19 cellular contexts compared by ENCODE assay signal in the genomic region with DNA sequence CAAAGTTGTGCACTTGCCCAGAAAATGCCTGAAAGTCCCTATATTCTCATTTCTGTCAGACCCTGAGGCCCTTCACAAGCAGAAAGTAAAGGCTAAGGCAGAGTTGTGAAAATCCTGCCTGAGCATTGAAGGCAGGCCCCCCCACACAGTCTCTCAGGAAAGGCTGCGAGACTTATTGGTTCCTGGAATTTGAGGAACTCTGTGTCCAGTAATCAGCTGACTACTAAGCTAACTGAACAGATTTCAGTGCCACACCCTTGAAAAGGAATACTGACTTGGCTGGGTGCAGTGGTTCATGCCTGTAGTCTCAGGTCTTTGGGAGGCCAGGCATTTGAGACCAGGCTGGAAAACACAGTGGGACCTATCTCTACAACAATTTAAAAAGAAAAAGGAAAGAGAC. TPM values are rescaled to one million over a fixed set of nuclear protein-coding genes. Genes with fewer than 3 reads are reported as not detected.
DNase-seq lines count a peak whose midpoint lies in the region; ATAC-seq, FAIRE-seq and TF ChIP-seq lines count a peak whose summit lies in the region.
"Had no signal": no experiment of that assay in that cellular context is flagged by ENCODE, and none has a peak within 500 bp of the region (broad histone marks: within the 10 kb centered on the region; RNA-seq: fewer than 3 reads in every experiment).

No MANE protein-coding gene starts in this region.

- ATAC-seq in natural killer cell (no peak), GM21529 (IDR thresholded peaks at IDR 0.05; ENCODE audit: unreplicated experiment) (no peak)
- ATAC-seq: activated T-helper 17 cell treated with anti-CD3 and anti-CD28 coated beads, Interleukin-2, amount 50 U/mL, for 72 hours; K562 had no signal

- H3K4me3 ChIP-seq in GM23248 (no peak overlapping the region), bronchial epithelial cell (ENCODE audit: low read depth, low read length) (no peak overlapping the region)
- H3K4me3 ChIP-seq: BLaER1 treated with 17β-estradiol and CSF1 and Interleukin-3, amounts not matched to agents 10 nM and 100 nM; dorsolateral prefrontal cortex; esophagus muscularis mucosa; K562 had no signal

- no peaks in the 10 kb centered on the region for H3K9me3 ChIP-seq in GM23248 (ENCODE audit: low read depth)
- H3K9me3 ChIP-seq: BLaER1 treated with 17β-estradiol and CSF1 and Interleukin-3, amounts not matched to agents 10 nM and 100 nM; esophagus muscularis mucosa had no signal

- no peak overlapping the region for H3K4me2 ChIP-seq in GM23248 (ENCODE audit: unreplicated experiment)

- no peaks in the 10 kb centered on the region for H3K36me3 ChIP-seq in GM23248 (ENCODE audit: low read depth)
- no peaks in the 10 kb centered on the region for H3K36me3 ChIP-seq in bronchial epithelial cell (ENCODE audit: control insufficient read depth, insufficient read depth, low read length)
- H3K36me3 ChIP-seq: BLaER1 treated with 17β-estradiol and CSF1 and Interleukin-3, amounts not matched to agents 10 nM and 100 nM; esophagus muscularis mucosa had no signal

- no peaks in the 10 kb centered on the region for H3F3A ChIP-seq in GM23248 (ENCODE audit: insufficient read depth)

- 0 to 5% methylated on average over 1 of the region's 1 CpG for WGBS in GM23248 (ENCODE audit: low coverage in 1 of 2, low lambda C conversion rate in 2 of 2, missing lambda C conversion rate in 2 of 2), 2 experiments

- no peaks in the 10 kb centered on the region for H3K9me2 ChIP-seq in GM23248 (ENCODE audit: insufficient read depth)

- peaks cover 0 to 5% of the 10 kb centered on the region in 2 donors for H3K27me3 Mint-ChIP-seq in natural killer cell (ENCODE audit: low read depth in 2 of 2)
- H3K27me3 Mint-ChIP-seq: activated T-helper 17 cell treated with anti-CD3 and anti-CD28 coated beads, Interleukin-2, amount 50 U/mL, for 72 hours had no signal

- no peak overlapping the region for H2AFZ ChIP-seq in GM23248

- intact Hi-C loops in natural killer cell (cut with micrococcal nuclease), result no loop called here

- no peaks in the 10 kb centered on the region for H4K20me1 ChIP-seq in GM23248 (ENCODE audit: insufficient read depth)
- H4K20me1 ChIP-seq: BLaER1 treated with 17β-estradiol and CSF1 and Interleukin-3, amounts not matched to agents 10 nM and 100 nM had no signal

- H3K27me3 ChIP-seq in GM23248 (replicated peaks; ENCODE audit: insufficient read depth) (peaks cover 14% of the 10 kb centered on the region), bronchial epithelial cell (ENCODE audit: control insufficient read depth, insufficient read depth, low read length) (no peaks in the 10 kb centered on the region)
- H3K27me3 ChIP-seq: BLaER1 treated with 17β-estradiol and CSF1 and Interleukin-3, amounts not matched to agents 10 nM and 100 nM; dorsolateral prefrontal cortex; esophagus muscularis mucosa had no signal

- FAIRE-seq in bronchial epithelial cell (lab: Jason Lieb, UNC), result no peak
- FAIRE-seq: K562 had no signal

- H3K4me1 ChIP-seq in GM23248 (ENCODE audit: insufficient read depth), result no peaks in the 10 kb centered on the region
- H3K4me1 ChIP-seq: esophagus muscularis mucosa had no signal

- no peaks in the 10 kb centered on the region for H3K79me2 ChIP-seq in GM23248 (ENCODE audit: insufficient read depth)

- H3K9me3 Mint-ChIP-seq in natural killer cell, result no peaks in the 10 kb centered on the region
- H3K9me3 Mint-ChIP-seq: activated CD4-positive, alpha-beta memory T cell treated with anti-CD3 and anti-CD28 coated beads, Interleukin-2, amount 10 ng/mL, durations not matched to agents 7 days and 5 days; activated T-helper 17 cell treated with anti-CD3 and anti-CD28 coated beads, Interleukin-2, amount 50 U/mL, for 72 hours had no signal

- no peaks in the 10 kb centered on the region for H3K4me1 Mint-ChIP-seq in natural killer cell
- H3K4me1 Mint-ChIP-seq: activated CD4-positive, alpha-beta memory T cell treated with anti-CD3 and anti-CD28 coated beads, Interleukin-2, amount 10 ng/mL, durations not matched to agents 7 days and 5 days; activated T-helper 17 cell treated with anti-CD3 and anti-CD28 coated beads, Interleukin-2, amount 50 U/mL, for 72 hours; memory B cell had no signal

- no peak overlapping the region for H3K4me3 Mint-ChIP-seq in natural killer cell
- H3K4me3 Mint-ChIP-seq: activated CD4-positive, alpha-beta memory T cell treated with anti-CD3 and anti-CD28 coated beads, Interleukin-2, amount 10 ng/mL, durations not matched to agents 7 days and 5 days; activated T-helper 17 cell treated with anti-CD3 and anti-CD28 coated beads, Interleukin-2, amount 50 U/mL, for 72 hours; memory B cell had no signal

- no peak overlapping the region for H3K9ac ChIP-seq in GM23248
- H3K9ac ChIP-seq: BLaER1 treated with 17β-estradiol and CSF1 and Interleukin-3, amounts not matched to agents 10 nM and 100 nM had no signal

- H3K27ac ChIP-seq in GM23248, result no peak overlapping the region
- H3K27ac ChIP-seq: dorsolateral prefrontal cortex, esophagus muscularis mucosa had no signal

- no peaks in the 10 kb centered on the region for H3K36me3 Mint-ChIP-seq in natural killer cell
- H3K36me3 Mint-ChIP-seq: memory B cell had no signal

- TF ChIP-seq CTCF in bronchial epithelial cell (IDR thresholded peaks at IDR 0.05; ENCODE audit: insufficient read depth, low read length, severe bottlenecking), result no peak
- TF ChIP-seq CTCF in natural killer cell (IDR thresholded peaks at IDR 0.05), result no peak

- in situ Hi-C loops in GM23248 (cut with MboI), result no loop called here

- H3K27ac Mint-ChIP-seq in natural killer cell, result no peak overlapping the region
- H3K27ac Mint-ChIP-seq: activated CD4-positive, alpha-beta memory T cell treated with anti-CD3 and anti-CD28 coated beads, Interleukin-2, amount 10 ng/mL, durations not matched to agents 7 days and 5 days; activated T-helper 17 cell treated with anti-CD3 and anti-CD28 coated beads, Interleukin-2, amount 50 U/mL, for 72 hours; memory B cell had no signal

- peak; percentile 41 for DNase-seq in GM23248
- DNase-seq in bronchial epithelial cell (ENCODE audit: low read depth), result peak; percentile 29
- DNase-seq in islet precursor cell, result peak; percentile 79
- DNase-seq in stromal cell of bone marrow (ENCODE audit: low read depth), result peak; percentile 23
- DNase-seq in natural killer cell, result no peak
- DNase-seq in RKO (ENCODE audit: low spot score), result no peak
- DNase-seq: activated CD4-positive, alpha-beta memory T cell treated with anti-CD3 and anti-CD28 coated beads, Interleukin-2, amount 10 ng/mL, durations not matched to agents 7 days and 5 days; anterior cingulate cortex; DMS79 treated with DMSO at 0.1 percent for 48 hours; dorsolateral prefrontal cortex; HCEC 1CT; NCI-H1417; stimulated activated CD4-positive, alpha-beta T cell treated with anti-CD3 and anti-CD28 coated beads, Interleukin-4, amount 100 ng/mL, for 4 hours had no signal

RNA-seq across cellular contexts. Expression of gene PPP2R5E, which starts 21.1 kb away (rescaled TPM):
- 16.9 and 21.8 TPM in 2 replicates for total RNA-seq in GM23248 (2014; rRNA removed; shearing (Covaris generic))
- polyA plus RNA-seq in GM23248 (2016; fragmentation: Nextera tagmentation; extraction: Ambion mirVana), result 31.8 and 33.7 TPM in 2 replicates
- total RNA-seq in bronchial epithelial cell (11.6 and 14.5 TPM in 2 replicates), natural killer cell (10 to 100 TPM; 57.4 to 64.1 (median 62.4) TPM)

Comparison
In these comparisons a context has a peak if more than half of its experiments do, and no peak if none do; other contexts are left out.
1. DNase-seq: peak in GM23248 (single experiment), bronchial epithelial cell (single experiment), islet precursor cell (single experiment) and stromal cell of bone marrow (single experiment); none in natural killer cell (single experiment) and RKO (single experiment).